13 cellular contexts compared by ENCODE assay signal in the genomic region with DNA sequence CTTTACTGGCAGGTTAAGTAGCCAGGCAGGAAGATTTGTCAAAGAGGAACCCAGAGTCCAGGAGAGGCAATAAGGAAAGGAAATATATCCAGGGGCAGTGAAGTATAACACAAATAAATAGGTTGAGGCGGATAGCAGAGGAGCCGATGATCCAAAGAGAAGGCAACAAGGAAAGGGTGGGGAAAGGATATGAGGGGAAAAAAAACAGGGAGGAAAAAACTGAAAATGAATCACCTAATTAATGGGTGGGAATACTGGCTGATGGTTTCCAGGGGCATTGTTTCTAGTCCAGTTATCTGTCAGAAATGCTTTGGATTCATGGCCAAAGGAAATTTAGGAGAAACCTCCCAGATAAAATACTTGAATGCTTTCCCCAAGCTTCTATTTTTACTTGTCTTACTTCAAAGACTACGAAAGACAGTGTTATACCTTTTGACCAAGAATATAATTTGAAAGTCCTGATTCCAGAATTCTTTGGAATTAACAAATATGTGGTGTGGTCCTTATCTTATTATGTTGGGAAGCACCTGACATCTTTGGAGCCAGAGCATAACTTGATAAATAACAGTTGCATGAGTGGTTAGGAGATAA.
A peak's percentile ranks its signal among the peaks of the same experiment; 100 is the strongest.
DNase-seq lines count a peak whose midpoint lies in the region; TF ChIP-seq lines count a peak whose summit lies in the region.
"Had no signal": no experiment of that assay in that cellular context is flagged by ENCODE, and none has a peak within 500 bp of the region (broad histone marks: within the 10 kb centered on the region; RNA-seq: fewer than 3 reads in every experiment).

No MANE protein-coding gene starts in this region.

- H3K4me3 Mint-ChIP-seq in chondrocyte (ENCODE audit: unreplicated experiment) = no peak overlapping the region
- H3K4me3 Mint-ChIP-seq in mesothelial cell of epicardium = no peak overlapping the region
- peak overlapping the region; percentile 32 for H3K4me3 Mint-ChIP-seq in type B pancreatic cell
- no peak overlapping the region for H3K4me3 Mint-ChIP-seq in activated naive CD4-positive, alpha-beta T cell treated with anti-CD3 and anti-CD28 coated beads for 36 hours
- H3K4me3 Mint-ChIP-seq: activated T-helper 17 cell treated with anti-CD3 and anti-CD28 coated beads, Interleukin-2, amount 50 U/mL, for 72 hours; WTC11 had no signal

- H3K4me1 Mint-ChIP-seq in chondrocyte (ENCODE audit: low read depth) (peaks cover 78% of the 10 kb centered on the region), mesothelial cell of epicardium (peaks cover 56% of the 10 kb centered on the region), type B pancreatic cell (ENCODE audit: unreplicated experiment) (peaks cover 46% of the 10 kb centered on the region)
- H3K4me1 Mint-ChIP-seq in activated naive CD4-positive, alpha-beta T cell treated with anti-CD3 and anti-CD28 coated beads for 36 hours (ENCODE audit: low read depth) = peaks cover 37% of the 10 kb centered on the region

- H3K27ac Mint-ChIP-seq in chondrocyte (ENCODE audit: unreplicated experiment) (peak overlapping the region; percentile 83), mesothelial cell of epicardium (peak overlapping the region; percentile 79), type B pancreatic cell (peak overlapping the region; percentile 98)
- H3K27ac Mint-ChIP-seq in activated naive CD4-positive, alpha-beta T cell treated with anti-CD3 and anti-CD28 coated beads for 36 hours = no peak overlapping the region
- H3K27ac Mint-ChIP-seq: WTC11 had no signal

- peak; percentile 18 for DNase-seq in NCI-H510A treated with DMSO at 0.1 percent for 48 hours (lab: John Stamatoyannopoulos, UW)
- DNase-seq in NCI-H510A (lab: John Stamatoyannopoulos, UW) = no peak
- no peak for DNase-seq in chondrocyte (ENCODE audit: low spot score)
- DNase-seq in mesothelial cell of epicardium (ENCODE audit: low spot score in 2 of 2, unreplicated experiment in 2 of 2) = no peak
- DNase-seq in type B pancreatic cell (ENCODE audit: extremely low spot score, unreplicated experiment) = no peak
- no peak for DNase-seq in activated naive CD4-positive, alpha-beta T cell treated with anti-CD3 and anti-CD28 coated beads for 36 hours
- DNase-seq in activated CD4-positive, alpha-beta T cell treated with anti-CD3 and anti-CD28 coated beads for 1 hour = no peak
- no peak for DNase-seq in stimulated activated CD4-positive, alpha-beta T cell treated with anti-CD3 and anti-CD28 coated beads, Interleukin-15, amount 100 ng/mL, for 24 hours
- DNase-seq: hypothalamus, NCI-H1105, OCI-M1 had no signal

- H3K27me3 Mint-ChIP-seq in chondrocyte (ENCODE audit: low read depth) (no peaks in the 10 kb centered on the region), mesothelial cell of epicardium (ENCODE audit: low read depth) (no peaks in the 10 kb centered on the region), type B pancreatic cell (no peaks in the 10 kb centered on the region)
- H3K27me3 Mint-ChIP-seq in activated naive CD4-positive, alpha-beta T cell treated with anti-CD3 and anti-CD28 coated beads for 36 hours (ENCODE audit: low read depth) = no peaks in the 10 kb centered on the region

- no peak for TF ChIP-seq CTCF in chondrocyte (IDR thresholded peaks at IDR 0.05)
- TF ChIP-seq CTCF in mesothelial cell of epicardium (IDR thresholded peaks at IDR 0.05; ENCODE audit: unreplicated experiment) = no peak
- no peak for TF ChIP-seq CTCF in type B pancreatic cell (conservative IDR thresholded peaks at IDR 0.05)

- intact Hi-C loops in activated naive CD4-positive, alpha-beta T cell treated with anti-CD3 and anti-CD28 coated beads for 36 hours (cut with micrococcal nuclease) = no loop called here

- H3K9me3 Mint-ChIP-seq in chondrocyte (ENCODE audit: low read depth) (no peaks in the 10 kb centered on the region), mesothelial cell of epicardium (no peaks in the 10 kb centered on the region), type B pancreatic cell (peaks cover 12% of the 10 kb centered on the region)
- H3K9me3 Mint-ChIP-seq in activated naive CD4-positive, alpha-beta T cell treated with anti-CD3 and anti-CD28 coated beads for 36 hours = no peaks in the 10 kb centered on the region

- CTCF ChIA-PET in activated naive CD4-positive, alpha-beta T cell treated with anti-CD3 and anti-CD28 coated beads for 36 hours (lab: Charles Lee) = no interaction called here

- H3K36me3 Mint-ChIP-seq in chondrocyte (ENCODE audit: low read depth) (no peaks in the 10 kb centered on the region), mesothelial cell of epicardium (no peaks in the 10 kb centered on the region), type B pancreatic cell (peaks cover 10% of the 10 kb centered on the region)
- peaks cover 1% of the 10 kb centered on the region for H3K36me3 Mint-ChIP-seq in activated naive CD4-positive, alpha-beta T cell treated with anti-CD3 and anti-CD28 coated beads for 36 hours (ENCODE audit: low read depth)
- H3K36me3 Mint-ChIP-seq: WTC11 had no signal
